ENCODE assay signal across 8 cellular contexts in the genomic region with DNA sequence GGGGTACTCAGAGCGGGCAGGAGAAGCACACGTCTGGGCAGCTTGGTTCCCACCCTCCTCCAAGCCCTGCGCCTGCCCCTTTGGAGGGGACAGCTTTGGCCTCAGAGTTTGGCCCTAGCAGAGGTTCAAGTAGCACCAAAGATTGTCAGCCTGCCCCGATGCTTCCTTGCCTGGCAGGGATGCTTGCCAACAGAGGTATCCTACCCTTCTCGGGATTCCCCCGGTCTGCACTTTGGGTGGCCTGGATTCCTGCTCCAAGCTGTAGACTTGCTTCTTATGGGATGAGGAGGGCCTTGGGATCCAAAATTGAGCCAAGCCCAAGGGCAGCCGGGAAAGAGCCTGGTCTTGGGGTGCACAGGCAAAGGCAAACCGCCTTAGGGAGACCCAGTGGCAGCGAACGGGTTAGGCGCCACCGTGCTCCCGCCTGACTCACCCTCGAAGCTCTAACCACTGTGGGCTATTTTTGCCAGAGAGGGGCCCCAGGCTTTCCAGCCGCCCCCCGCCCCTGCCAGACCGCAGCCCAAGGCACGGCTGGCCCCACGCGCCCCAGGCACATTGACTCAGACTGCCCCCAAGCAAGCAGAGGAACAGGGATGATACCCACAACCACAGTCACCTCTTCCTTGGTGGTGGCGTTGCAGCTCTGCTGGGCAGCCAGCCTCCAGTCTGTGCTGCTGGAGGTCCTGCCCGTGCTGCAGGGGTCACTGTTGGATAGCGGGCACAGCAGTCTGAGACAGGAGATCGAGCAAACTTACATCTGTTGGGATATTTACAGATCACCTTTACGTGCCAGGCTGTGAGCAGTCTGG. TPM values are rescaled to one million over a fixed set of nuclear protein-coding genes. Genes with fewer than 3 reads are reported as not detected.
A peak's percentile ranks its signal among the peaks of the same experiment; 100 is the strongest.
DNase-seq lines count a peak whose midpoint lies in the region; ATAC-seq and TF ChIP-seq lines count a peak whose summit lies in the region.

No MANE protein-coding gene starts in this region.

- peaks cover 0 to 11% (median 0%) of the 10 kb centered on the region in 5 experiments for H3K9me3 Mint-ChIP-seq in brain

- H3K27ac Mint-ChIP-seq in brain, result peak overlapping the region in 3 of 5 experiments; percentile 51 to 73 (median 66)

- H3K4me3 Mint-ChIP-seq in brain, result peak overlapping the region; percentile 83 to 88 (median 87)

- ATAC-seq in activated CD4-positive, CD25-positive, alpha-beta regulatory T cell treated with anti-CD3 and anti-CD28 coated beads, Interleukin-2, amount 50 U/mL, for 24 hours, result peak; percentile 21

- H3K27me3 Mint-ChIP-seq in brain, result peaks cover 100% of the 10 kb centered on the region

- no peaks in the 10 kb centered on the region for H3K36me3 Mint-ChIP-seq in brain

- DNase-seq in activated CD4-positive, CD25-positive, alpha-beta regulatory T cell (lab: John Stamatoyannopoulos, UW), result no peak
- peak; percentile 43 for DNase-seq in OCI-M1 (lab: John Stamatoyannopoulos, UW)
- peak; percentile 26 for DNase-seq in stimulated activated CD4-positive, alpha-beta T cell treated with anti-CD3 and anti-CD28 coated beads, Interleukin-4, amount 100 ng/mL, for 1 hour
- DNase-seq in DMS153 treated with DMSO at 0.1 percent for 48 hours (lab: John Stamatoyannopoulos, UW; ENCODE audit: unreplicated experiment), result no peak
- no peak for DNase-seq in GOT3 (lab: John Stamatoyannopoulos, UW)
- no peak for DNase-seq in UCSD-AML1 (lab: John Stamatoyannopoulos, UW; ENCODE audit: unreplicated experiment)

- peaks cover 31% of the 10 kb centered on the region for H3K4me1 Mint-ChIP-seq in brain

- TF ChIP-seq CTCF in brain (conservative IDR thresholded peaks at IDR 0.05), result no peak

RNA-seq across cellular contexts. Expression of a gene that starts 0.9 kb away (rescaled TPM):
- 2.4 TPM for polyA plus RNA-seq in brain (ENCODE audit: insufficient read depth, low read depth, low replicate concordance)

RNA-seq across cellular contexts. Expression of a gene that starts 5.7 kb away (rescaled TPM):
- not detected for polyA plus RNA-seq in brain (ENCODE audit: insufficient read depth, low read depth, low replicate concordance)

RNA-seq across cellular contexts. Expression of a gene that starts 15.1 kb away (rescaled TPM):
- 201 TPM for polyA plus RNA-seq in brain (ENCODE audit: insufficient read depth, low read depth, low replicate concordance)

RNA-seq across cellular contexts. Expression of a gene that starts 26.8 kb away (rescaled TPM):
- polyA plus RNA-seq in brain (ENCODE audit: insufficient read depth, low read depth, low replicate concordance), result 41.5 TPM

RNA-seq across cellular contexts. Expression of a gene that starts 46.2 kb away (rescaled TPM):
- polyA plus RNA-seq in brain (ENCODE audit: insufficient read depth, low read depth, low replicate concordance), result 54.4 TPM

Comparison
In these comparisons a context has a peak if more than half of its experiments do, and no peak if none do; other contexts are left out.
1. DNase-seq: peak in OCI-M1 (single experiment) and stimulated activated CD4-positive, alpha-beta T cell treated with anti-CD3 and anti-CD28 coated beads, Interleukin-4, amount 100 ng/mL, for 1 hour (single experiment); none in activated CD4-positive, CD25-positive, alpha-beta regulatory T cell (0 of 4), DMS153 treated with DMSO at 0.1 percent for 48 hours (single experiment), GOT3 (single experiment) and UCSD-AML1 (single experiment).